8 cellular contexts compared by ENCODE assay signal in genomic region chr5:143402464-143403356, GRCh38. TPM values are rescaled to one million over a fixed set of nuclear protein-coding genes. Genes with fewer than 3 reads are reported as not detected.
DNase-seq lines count a peak whose midpoint lies in the region; ATAC-seq and TF ChIP-seq lines count a peak whose summit lies in the region.

No MANE protein-coding gene starts in this region.

- TF ChIP-seq CTCF in GM12865 (IDR thresholded peaks at IDR 0.05; ENCODE audit: insufficient read depth, low read depth, low read length, missing control alignments): no peak

- ATAC-seq in GM19328 (IDR thresholded peaks at IDR 0.05; ENCODE audit: unreplicated experiment) (no peak), GM21737 (IDR thresholded peaks at IDR 0.05; ENCODE audit: unreplicated experiment) (no peak)

- peak; percentile 67 for DNase-seq in GM12865 (ENCODE audit: low read depth)
- peak; percentile 57 for DNase-seq in NCI-H1092 treated with DMSO at 0.1 percent for 48 hours (lab: John Stamatoyannopoulos, UW)
- peak; percentile 61 for DNase-seq in activated CD4-positive, CD25-positive, alpha-beta regulatory T cell treated with anti-CD3 and anti-CD28 coated beads, Interleukin-2, amount 50 U/mL, for 72 hours
- DNase-seq in cerebellum (ENCODE audit: low spot score): peak; percentile 42
- DNase-seq in kidney glomerular epithelial cell (lab: John Stamatoyannopoulos, UW): peak; percentile 22
- DNase-seq in stimulated activated CD4-positive, alpha-beta T cell treated with anti-CD3 and anti-CD28 coated beads, Interleukin-15, amount 100 ng/mL, for 1 hour (ENCODE audit: low read depth in 1 of 2, low spot score in 1 of 2): peak; percentile 10 to 22

- H3K4me3 ChIP-seq in GM12865 (ENCODE audit: low read depth, low read length): peak overlapping the region; percentile 89

RNA-seq across cellular contexts. Expression of gene NR3C1, which starts 0.8 kb away (rescaled TPM):
- 35.9 TPM for total RNA-seq in cerebellum

Comparison
In these comparisons a context has a peak if more than half of its experiments do, and no peak if none do; other contexts are left out.
1. DNase-seq: peak in every context shown above with its lines; median percentile 67 in GM12865; 61 in activated CD4-positive, CD25-positive, alpha-beta regulatory T cell treated with anti-CD3 and anti-CD28 coated beads, Interleukin-2, amount 50 U/mL, for 72 hours; 57 in NCI-H1092 treated with DMSO at 0.1 percent for 48 hours; 42 in cerebellum; 22 in kidney glomerular epithelial cell; 16 in stimulated activated CD4-positive, alpha-beta T cell treated with anti-CD3 and anti-CD28 coated beads, Interleukin-15, amount 100 ng/mL, for 1 hour.